Comparison of ENCODE assay signal across 1 cellular context in genomic region chr12:85820117-85820516, GRCh38.
TF ChIP-seq lines count a peak whose summit lies in the region.

No MANE protein-coding gene starts in this region.

TF ChIP-seq in HepG2, 621 proteins besides CTCF, POLR2A, EP300 and RAD21:
- TF ChIP-seq, protein P1, sequence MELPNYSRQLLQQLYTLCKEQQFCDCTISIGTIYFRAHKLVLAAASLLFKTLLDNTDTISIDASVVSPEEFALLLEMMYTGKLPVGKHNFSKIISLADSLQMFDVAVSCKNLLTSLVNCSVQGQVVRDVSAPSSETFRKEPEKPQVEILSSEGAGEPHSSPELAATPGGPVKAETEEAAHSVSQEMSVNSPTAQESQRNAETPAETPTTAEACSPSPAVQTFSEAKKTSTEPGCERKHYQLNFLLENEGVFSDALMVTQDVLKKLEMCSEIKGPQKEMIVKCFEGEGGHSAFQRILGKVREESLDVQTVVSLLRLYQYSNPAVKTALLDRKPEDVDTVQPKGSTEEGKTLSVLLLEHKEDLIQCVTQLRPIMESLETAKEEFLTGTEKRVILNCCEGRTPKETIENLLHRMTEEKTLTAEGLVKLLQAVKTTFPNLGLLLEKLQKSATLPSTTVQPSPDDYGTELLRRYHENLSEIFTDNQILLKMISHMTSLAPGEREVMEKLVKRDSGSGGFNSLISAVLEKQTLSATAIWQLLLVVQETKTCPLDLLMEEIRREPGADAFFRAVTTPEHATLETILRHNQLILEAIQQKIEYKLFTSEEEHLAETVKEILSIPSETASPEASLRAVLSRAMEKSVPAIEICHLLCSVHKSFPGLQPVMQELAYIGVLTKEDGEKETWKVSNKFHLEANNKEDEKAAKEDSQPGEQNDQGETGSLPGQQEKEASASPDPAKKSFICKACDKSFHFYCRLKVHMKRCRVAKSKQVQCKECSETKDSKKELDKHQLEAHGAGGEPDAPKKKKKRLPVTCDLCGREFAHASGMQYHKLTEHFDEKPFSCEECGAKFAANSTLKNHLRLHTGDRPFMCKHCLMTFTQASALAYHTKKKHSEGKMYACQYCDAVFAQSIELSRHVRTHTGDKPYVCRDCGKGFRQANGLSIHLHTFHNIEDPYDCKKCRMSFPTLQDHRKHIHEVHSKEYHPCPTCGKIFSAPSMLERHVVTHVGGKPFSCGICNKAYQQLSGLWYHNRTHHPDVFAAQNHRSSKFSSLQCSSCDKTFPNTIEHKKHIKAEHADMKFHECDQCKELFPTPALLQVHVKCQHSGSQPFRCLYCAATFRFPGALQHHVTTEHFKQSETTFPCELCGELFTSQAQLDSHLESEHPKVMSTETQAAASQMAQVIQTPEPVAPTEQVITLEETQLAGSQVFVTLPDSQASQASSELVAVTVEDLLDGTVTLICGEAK (IDR thresholded peaks at IDR 0.05) = 0 out of 2 replicates have a peak, but pooled peaks have one; percentile 21
- TF ChIP-seq, protein P1 (CRISPR knock-in tag; IDR thresholded peaks at IDR 0.05) = no peak
- TF ChIP-seq ZNF780A (CRISPR knock-in tag; IDR thresholded peaks at IDR 0.05) = no peak
TF ChIP-seq in HepG2: peak in this region for 1.
